Comparison of ENCODE assay signal across 13 cellular contexts in genomic region chr19:45597425-45598111, GRCh38. TPM values are rescaled to one million over a fixed set of nuclear protein-coding genes. Genes with fewer than 3 reads are reported as not detected.
A peak's percentile ranks its signal among the peaks of the same experiment; 100 is the strongest.
DNase-seq lines count a peak whose midpoint lies in the region; ATAC-seq and TF ChIP-seq lines count a peak whose summit lies in the region.
"Had no signal": no experiment of that assay in that cellular context is flagged by ENCODE, and none has a peak within 500 bp of the region (broad histone marks: within the 10 kb centered on the region; RNA-seq: fewer than 3 reads in every experiment).

No MANE protein-coding gene starts in this region.

- H3K36me3 ChIP-seq in BE2C: no peaks in the 10 kb centered on the region
- H3K36me3 ChIP-seq in Loucy (ENCODE audit: insufficient read depth, low read length): no peaks in the 10 kb centered on the region
- no peaks in the 10 kb centered on the region for H3K36me3 ChIP-seq in esophagus muscularis mucosa
- no peaks in the 10 kb centered on the region for H3K36me3 ChIP-seq in neural progenitor cell
- H3K36me3 ChIP-seq in CD4-positive, alpha-beta memory T cell (ENCODE audit: insufficient read depth, low read length): no peaks in the 10 kb centered on the region
- H3K36me3 ChIP-seq: MG63 had no signal

- H3K79me2 ChIP-seq in Loucy (ENCODE audit: insufficient read depth, low read length) (no peaks in the 10 kb centered on the region), neural progenitor cell (ENCODE audit: low read depth) (no peaks in the 10 kb centered on the region)

- H3K9me2 ChIP-seq in Loucy (replicated peaks; ENCODE audit: low read depth, low read length): no peaks in the 10 kb centered on the region

- intact Hi-C loops in esophagus muscularis mucosa (cut with DNase I): no loop called here
- intact Hi-C loops in CD4-positive, alpha-beta memory T cell (cut with micrococcal nuclease): no loop called here

- H2AFZ ChIP-seq in Loucy (ENCODE audit: low read length): no peak overlapping the region
- H2AFZ ChIP-seq in neural progenitor cell (replicated peaks): no peak overlapping the region

- no peak for TF ChIP-seq POLR2A in esophagus muscularis mucosa (IDR thresholded peaks at IDR 0.05; ENCODE audit: low read depth)

- no peak for DNase-seq in BE2C
- DNase-seq in esophagus muscularis mucosa (ENCODE audit: extremely low spot score): no peak
- DNase-seq in neural progenitor cell (ENCODE audit: low spot score): no peak
- no peak for DNase-seq in SIG-M5 treated with dmso at 0.1 percent for 504 hours (lab: John Stamatoyannopoulos, UW; ENCODE audit: unreplicated experiment)
- no peak for DNase-seq in CD4-positive, alpha-beta memory T cell
- DNase-seq: MG63, midbrain, NCI-H510A treated with DMSO at 0.1 percent for 48 hours had no signal

- POLR2A ChIA-PET in CD4-positive, alpha-beta memory T cell (lab: Charles Lee; ENCODE audit: partially characterized antibody): no interaction called here

- peaks cover 29% of the 10 kb centered on the region for H3K4me1 Mint-ChIP-seq in neural progenitor cell
- peaks cover 10 to 35% (median 27%) of the 10 kb centered on the region in 4 donors for H3K4me1 Mint-ChIP-seq in CD4-positive, alpha-beta memory T cell

- H3K27ac Mint-ChIP-seq in neural progenitor cell: no peak overlapping the region
- H3K27ac Mint-ChIP-seq in CD4-positive, alpha-beta memory T cell: no peak overlapping the region
- H3K27ac Mint-ChIP-seq: CD8-positive, alpha-beta T cell; T-helper 2 cell treated with Interferon-gamma antibody and Interleukin-4, amounts not matched to agents 5 μg/mL and 100 μg/mL, for 36 hours had no signal

- H3K4me1 ChIP-seq in BE2C: peaks cover 10% of the 10 kb centered on the region
- H3K4me1 ChIP-seq in Loucy (ENCODE audit: insufficient read depth, low read length, poor library complexity, severe bottlenecking): peaks cover 6% of the 10 kb centered on the region
- peaks cover 33 to 45% (median 39%) of the 10 kb centered on the region in 4 donors for H3K4me1 ChIP-seq in esophagus muscularis mucosa
- H3K4me1 ChIP-seq in neural progenitor cell: no peaks in the 10 kb centered on the region
- peaks cover 11% of the 10 kb centered on the region for H3K4me1 ChIP-seq in CD4-positive, alpha-beta memory T cell (ENCODE audit: insufficient read depth, low read length)

- TF ChIP-seq CTCF in BE2C (IDR thresholded peaks at IDR 0.05; ENCODE audit: low read depth, low read length) (no peak), Loucy (conservative IDR thresholded peaks at IDR 0.05; ENCODE audit: low read length) (no peak), esophagus muscularis mucosa (IDR thresholded peaks at IDR 0.05) (no peak), neural progenitor cell (IDR thresholded peaks at IDR 0.05) (no peak)

- H3K27ac ChIP-seq in esophagus muscularis mucosa (replicated peaks in 1 of 4): peak overlapping the region in 3 of 4 donors; percentile 8 to 49 (median 39)
- H3K27ac ChIP-seq in neural progenitor cell: no peak overlapping the region
- no peak overlapping the region for H3K27ac ChIP-seq in CD4-positive, alpha-beta memory T cell (ENCODE audit: low read depth, low read length)

- 19% methylated on average over 5 of the region's 5 CpGs for WGBS in esophagus muscularis mucosa

- no peaks in the 10 kb centered on the region for H3K36me3 Mint-ChIP-seq in neural progenitor cell
- peaks cover 0 to 4% of the 10 kb centered on the region in 2 donors for H3K36me3 Mint-ChIP-seq in CD4-positive, alpha-beta memory T cell
- H3K36me3 Mint-ChIP-seq: CD8-positive, alpha-beta T cell had no signal

- ATAC-seq in HG02588 (IDR thresholded peaks at IDR 0.05; ENCODE audit: unreplicated experiment) (no peak), HG03175 (IDR thresholded peaks at IDR 0.05; ENCODE audit: unreplicated experiment) (no peak)

- peak overlapping the region; percentile 65 for H3K4me3 Mint-ChIP-seq in neural progenitor cell
- H3K4me3 Mint-ChIP-seq in CD4-positive, alpha-beta memory T cell: peak overlapping the region in 1 of 8 donors; percentile 35
- H3K4me3 Mint-ChIP-seq: CD8-positive, alpha-beta T cell had no signal

- no peaks in the 10 kb centered on the region for H3K9me3 Mint-ChIP-seq in neural progenitor cell
- H3K9me3 Mint-ChIP-seq in CD4-positive, alpha-beta memory T cell: peaks cover 0 to 4% (median 0%) of the 10 kb centered on the region in 8 donors
- H3K9me3 Mint-ChIP-seq: CD8-positive, alpha-beta T cell; T-helper 2 cell treated with Interferon-gamma antibody and Interleukin-4, amounts not matched to agents 5 μg/mL and 100 μg/mL, for 36 hours had no signal

- no peaks in the 10 kb centered on the region for H4K20me1 ChIP-seq in Loucy (ENCODE audit: insufficient read depth, low read length, poor library complexity, severe bottlenecking)
- no peaks in the 10 kb centered on the region for H4K20me1 ChIP-seq in neural progenitor cell (ENCODE audit: low read depth)

- peak overlapping the region; percentile 46 for H3K4me2 ChIP-seq in Loucy (ENCODE audit: low read depth, low read length, poor library complexity, severe bottlenecking)
- H3K4me2 ChIP-seq in neural progenitor cell: peak overlapping the region; percentile 47

- H3F3A ChIP-seq in Loucy (ENCODE audit: low read depth) (no peaks in the 10 kb centered on the region), neural progenitor cell (ENCODE audit: low read depth) (no peaks in the 10 kb centered on the region)

- H3K4me3 ChIP-seq in BE2C (ENCODE audit: low read depth, low read length): peak overlapping the region; percentile 15
- H3K4me3 ChIP-seq in Loucy (ENCODE audit: low read length, poor library complexity, severe bottlenecking): no peak overlapping the region
- peak overlapping the region in 1 of 4 donors; percentile 56 for H3K4me3 ChIP-seq in esophagus muscularis mucosa
- no peak overlapping the region for H3K4me3 ChIP-seq in neural progenitor cell
- H3K4me3 ChIP-seq in CD4-positive, alpha-beta memory T cell (ENCODE audit: low read length in 2 of 2): no peak overlapping the region
- H3K4me3 ChIP-seq: MG63 had no signal

- H3K9ac ChIP-seq in Loucy (ENCODE audit: low read depth, low read length, poor library complexity, severe bottlenecking): no peak overlapping the region
- no peak overlapping the region for H3K9ac ChIP-seq in neural progenitor cell

- CTCF ChIA-PET in CD4-positive, alpha-beta memory T cell (lab: Charles Lee; ENCODE audit: partially characterized antibody): interaction anchor here (2.1 kb wide), 1 partner anchor 44 kb away, joined by 4 read pairs; no protein-coding TSS in a partner anchor

- peaks cover 72% of the 10 kb centered on the region for H3K27me3 Mint-ChIP-seq in neural progenitor cell (ENCODE audit: insufficient read depth, low read depth)
- H3K27me3 Mint-ChIP-seq in CD4-positive, alpha-beta memory T cell: peaks cover 51 to 65% of the 10 kb centered on the region in 2 donors

- TF ChIP-seq EP300 in esophagus muscularis mucosa (IDR thresholded peaks at IDR 0.05): no peak

- H3K9me3 ChIP-seq in BE2C: no peaks in the 10 kb centered on the region
- H3K9me3 ChIP-seq in Loucy (ENCODE audit: insufficient read depth, low read depth, low read length): no peaks in the 10 kb centered on the region
- no peaks in the 10 kb centered on the region for H3K9me3 ChIP-seq in esophagus muscularis mucosa
- H3K9me3 ChIP-seq in neural progenitor cell (ENCODE audit: low read depth): no peaks in the 10 kb centered on the region
- no peaks in the 10 kb centered on the region for H3K9me3 ChIP-seq in CD4-positive, alpha-beta memory T cell (ENCODE audit: control insufficient read depth in 1 of 2, low read length in 2 of 2)
- H3K9me3 ChIP-seq: MG63 had no signal

- H3K27me3 ChIP-seq in BE2C: peaks cover 39% of the 10 kb centered on the region
- H3K27me3 ChIP-seq in Loucy (ENCODE audit: insufficient read depth, low read length, poor library complexity, severe bottlenecking): no peaks in the 10 kb centered on the region
- H3K27me3 ChIP-seq in esophagus muscularis mucosa: peaks cover 0 to 98% (median 38%) of the 10 kb centered on the region in 4 donors
- H3K27me3 ChIP-seq in neural progenitor cell: peaks cover 84% of the 10 kb centered on the region
- H3K27me3 ChIP-seq in CD4-positive, alpha-beta memory T cell (ENCODE audit: insufficient read depth, low read length): peaks cover 51% of the 10 kb centered on the region

RNA-seq across cellular contexts. Expression of gene GPR4, which starts 4.4 kb away (rescaled TPM):
- polyA plus RNA-seq in BE2C (2012; ENCODE audit: insufficient read depth, insufficient read length, low read depth): 8.6 TPM
- total RNA-seq in esophagus muscularis mucosa (1 to 10 TPM in 3 of 4 donors, under 1 TPM in 1; 0.42 to 6.6 (median 4.8) TPM), neural progenitor cell (ENCODE audit: low replicate concordance) (not detected in 2 replicates)
- total RNA-seq in CD4-positive, alpha-beta memory T cell: not detected
- not detected for polyA plus RNA-seq in CD4-positive, alpha-beta memory T cell
- total RNA-seq: CD8-positive, alpha-beta T cell had no signal

RNA-seq across cellular contexts. Expression of gene OPA3, which starts 13.0 kb away (rescaled TPM):
- polyA plus RNA-seq in BE2C (2012; ENCODE audit: insufficient read depth, insufficient read length, low read depth): 11.8 TPM
- total RNA-seq in esophagus muscularis mucosa: 10 to 100 TPM in 2 of 4 donors, 1 to 10 TPM in 2; 6.2 to 20.0 (median 13.8) TPM
- 3.7 and 11.3 TPM in 2 replicates for total RNA-seq in neural progenitor cell (ENCODE audit: low replicate concordance)
- total RNA-seq in CD4-positive, alpha-beta memory T cell: 10 to 100 TPM in 1 of 2 experiments, 1 to 10 TPM in 1; 9.9 to 10.8 TPM
- polyA plus RNA-seq in CD4-positive, alpha-beta memory T cell: 10 to 100 TPM in 1 of 2 donors, 1 to 10 TPM in 1; 4.4 to 12.9 TPM

RNA-seq across cellular contexts. Expression of gene EML2, which starts 41.6 kb away (rescaled TPM):
- polyA plus RNA-seq in BE2C (2012; ENCODE audit: insufficient read depth, insufficient read length, low read depth): 25.9 TPM
- total RNA-seq in esophagus muscularis mucosa (10 to 100 TPM; 12.0 to 28.4 (median 18.3) TPM), neural progenitor cell (ENCODE audit: low replicate concordance) (15.9 and 20.3 TPM in 2 replicates)
- total RNA-seq in CD4-positive, alpha-beta memory T cell: 10 to 100 TPM; 76.7 to 78.0 TPM
- 10 to 100 TPM; 11.0 to 20.8 TPM for polyA plus RNA-seq in CD4-positive, alpha-beta memory T cell

Comparison
In these comparisons a context has a peak if more than half of its experiments do, and no peak if none do; other contexts are left out.
1. H3K27ac ChIP-seq: peak in esophagus muscularis mucosa (3 of 4); none in neural progenitor cell (single experiment) and CD4-positive, alpha-beta memory T cell (single experiment).